ENCODE assay signal across 10 cellular contexts in genomic region chr2:174078275-174078674, GRCh38.
DNase-seq lines count a peak whose midpoint lies in the region; ATAC-seq, FAIRE-seq and TF ChIP-seq lines count a peak whose summit lies in the region.
"Had no signal": no experiment of that assay in that cellular context is flagged by ENCODE, and none has a peak within 500 bp of the region (broad histone marks: within the 10 kb centered on the region; RNA-seq: fewer than 3 reads in every experiment).

No MANE protein-coding gene starts in this region.

- H3K27ac Mint-ChIP-seq in Caco-2 (ENCODE audit: unreplicated experiment) (peak overlapping the region; percentile 21), nephron (no peak overlapping the region)
- H3K27ac Mint-ChIP-seq: activated B cell treated with CpG ODN at 0.5 μM for 24 hours had no signal

- no peak overlapping the region for H3K4me3 Mint-ChIP-seq in Caco-2 (ENCODE audit: unreplicated experiment)
- no peak overlapping the region for H3K4me3 Mint-ChIP-seq in nephron
- H3K4me3 Mint-ChIP-seq: activated B cell treated with CpG ODN at 0.5 μM for 24 hours had no signal

- H3K27me3 ChIP-seq in Caco-2 (replicated peaks; ENCODE audit: control insufficient read depth, insufficient read depth, low read length) (no peaks in the 10 kb centered on the region), bronchial epithelial cell (ENCODE audit: control insufficient read depth, insufficient read depth, low read length) (no peaks in the 10 kb centered on the region)

- no peak for FAIRE-seq in bronchial epithelial cell (lab: Jason Lieb, UNC)

- DNase-seq in Caco-2 = no peak
- peak; percentile 33 to 63 for DNase-seq in Kasumi-1 (lab: John Stamatoyannopoulos, UW)
- no peak for DNase-seq in bronchial epithelial cell (ENCODE audit: low read depth)
- DNase-seq in SIG-M5 (lab: John Stamatoyannopoulos, UW) = no peak
- DNase-seq in NCI-H1092 (lab: John Stamatoyannopoulos, UW) = no peak
- no peak for DNase-seq in 8988T
- DNase-seq: activated B cell treated with CpG ODN at 0.5 μM for 24 hours; stimulated activated CD4-positive, alpha-beta T cell treated with anti-CD3 and anti-CD28 coated beads, Interleukin-15, amount 100 ng/mL, for 24 hours had no signal

- TF ChIP-seq CTCF in Caco-2 (IDR thresholded peaks at IDR 0.05; ENCODE audit: insufficient read depth in 1 of 2, low read depth in 1 of 2, low read length in 1 of 2, severe bottlenecking in 1 of 2, unreplicated experiment in 1 of 2) (peak in 1 of 2 experiments; percentile 36), bronchial epithelial cell (IDR thresholded peaks at IDR 0.05; ENCODE audit: insufficient read depth, low read length, severe bottlenecking) (peak; percentile 18), nephron (IDR thresholded peaks at IDR 0.05; ENCODE audit: unreplicated experiment in 3 of 3) (peak; percentile 42 to 53 (median 44))

- H3K4me3 ChIP-seq in Caco-2 (ENCODE audit: low read depth, low read length) (no peak overlapping the region), bronchial epithelial cell (ENCODE audit: low read depth, low read length) (no peak overlapping the region)

- H3K36me3 ChIP-seq in Caco-2 (ENCODE audit: control insufficient read depth, insufficient read depth, low read length) = no peaks in the 10 kb centered on the region
- peaks cover 5% of the 10 kb centered on the region for H3K36me3 ChIP-seq in bronchial epithelial cell (ENCODE audit: control insufficient read depth, insufficient read depth, low read length)

- intact Hi-C loops in Caco-2 (cut with micrococcal nuclease; ENCODE audit: unreplicated experiment) = loop anchor here (5.0 to 10.0 kb wide), 2 partner anchors 196 to 267 kb away; no protein-coding TSS in a partner anchor

- no TSS peak for BruUV-seq in Caco-2 (replicated peaks; lab: Mats Ljungman, UMichigan)

- H3K9me3 Mint-ChIP-seq in Caco-2 (ENCODE audit: unreplicated experiment) (no peaks in the 10 kb centered on the region), nephron (no peaks in the 10 kb centered on the region)
- H3K9me3 Mint-ChIP-seq: activated B cell treated with CpG ODN at 0.5 μM for 24 hours had no signal

- POLR2A ChIA-PET in Caco-2 (lab: Charles Lee) = interaction anchor here (0.7 kb wide), 1 partner anchor 54 kb away, joined by 3 read pairs; no protein-coding TSS in a partner anchor

- CTCF ChIA-PET in Caco-2 (lab: Charles Lee) = interaction anchor here (0.5 to 1.2 kb wide), 4 partner anchors 8 to 263 kb away, joined by 3 to 4 read pairs (median 3); no protein-coding TSS in a partner anchor

- H3K27me3 Mint-ChIP-seq in Caco-2 (ENCODE audit: insufficient read depth, unreplicated experiment) (no peaks in the 10 kb centered on the region), nephron (ENCODE audit: low read depth) (no peaks in the 10 kb centered on the region)
- H3K27me3 Mint-ChIP-seq: activated B cell treated with CpG ODN at 0.5 μM for 24 hours had no signal

- H3K4me1 Mint-ChIP-seq in Caco-2 (ENCODE audit: low read depth, unreplicated experiment) = peaks cover 40% of the 10 kb centered on the region
- H3K4me1 Mint-ChIP-seq in nephron = no peaks in the 10 kb centered on the region
- H3K4me1 Mint-ChIP-seq: activated B cell treated with CpG ODN at 0.5 μM for 24 hours had no signal

- ATAC-seq in HG03342 (IDR thresholded peaks at IDR 0.05; ENCODE audit: unreplicated experiment) = no peak

- H3K36me3 Mint-ChIP-seq in Caco-2 (ENCODE audit: insufficient read depth, unreplicated experiment) = peaks cover 24% of the 10 kb centered on the region
- peaks cover 12% of the 10 kb centered on the region for H3K36me3 Mint-ChIP-seq in nephron (ENCODE audit: low read depth)

- H3K9me3 ChIP-seq in Caco-2 = no peaks in the 10 kb centered on the region

- peaks cover 43% of the 10 kb centered on the region for H3K4me1 ChIP-seq in Caco-2

Comparison
In these comparisons a context has a peak if more than half of its experiments do, and no peak if none do; other contexts are left out.
1. DNase-seq: peak in Kasumi-1 (2 of 2); none in Caco-2 (0 of 2), bronchial epithelial cell (single experiment), SIG-M5 (single experiment), NCI-H1092 (single experiment) and 8988T (single experiment).